ENCODE assay signal across 1 cellular context in genomic region chr14:37563189-37563588, GRCh38.
TF ChIP-seq lines count a peak whose summit lies in the region.

No MANE protein-coding gene starts in this region.

TF ChIP-seq in WTC11, 78 proteins besides CTCF, POLR2A, EP300 and RAD21 (continued from another document):
- TF ChIP-seq, protein P1, sequence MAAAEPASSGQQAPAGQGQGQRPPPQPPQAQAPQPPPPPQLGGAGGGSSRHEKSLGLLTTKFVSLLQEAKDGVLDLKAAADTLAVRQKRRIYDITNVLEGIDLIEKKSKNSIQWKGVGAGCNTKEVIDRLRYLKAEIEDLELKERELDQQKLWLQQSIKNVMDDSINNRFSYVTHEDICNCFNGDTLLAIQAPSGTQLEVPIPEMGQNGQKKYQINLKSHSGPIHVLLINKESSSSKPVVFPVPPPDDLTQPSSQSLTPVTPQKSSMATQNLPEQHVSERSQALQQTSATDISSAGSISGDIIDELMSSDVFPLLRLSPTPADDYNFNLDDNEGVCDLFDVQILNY (CRISPR knock-in tag; IDR thresholded peaks at IDR 0.05): no peak
- TF ChIP-seq, protein P2, sequence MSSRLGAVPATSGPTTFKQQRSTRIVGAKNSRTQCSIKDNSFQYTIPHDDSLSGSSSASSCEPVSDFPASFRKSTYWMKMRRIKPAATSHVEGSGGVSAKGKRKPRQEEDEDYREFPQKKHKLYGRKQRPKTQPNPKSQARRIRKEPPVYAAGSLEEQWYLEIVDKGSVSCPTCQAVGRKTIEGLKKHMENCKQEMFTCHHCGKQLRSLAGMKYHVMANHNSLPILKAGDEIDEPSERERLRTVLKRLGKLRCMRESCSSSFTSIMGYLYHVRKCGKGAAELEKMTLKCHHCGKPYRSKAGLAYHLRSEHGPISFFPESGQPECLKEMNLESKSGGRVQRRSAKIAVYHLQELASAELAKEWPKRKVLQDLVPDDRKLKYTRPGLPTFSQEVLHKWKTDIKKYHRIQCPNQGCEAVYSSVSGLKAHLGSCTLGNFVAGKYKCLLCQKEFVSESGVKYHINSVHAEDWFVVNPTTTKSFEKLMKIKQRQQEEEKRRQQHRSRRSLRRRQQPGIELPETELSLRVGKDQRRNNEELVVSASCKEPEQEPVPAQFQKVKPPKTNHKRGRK (CRISPR knock-in tag; IDR thresholded peaks at IDR 0.05; ENCODE audit: borderline replicate concordance): no peak
